Comparison of ENCODE assay signal across 8 cellular contexts in the genomic region with DNA sequence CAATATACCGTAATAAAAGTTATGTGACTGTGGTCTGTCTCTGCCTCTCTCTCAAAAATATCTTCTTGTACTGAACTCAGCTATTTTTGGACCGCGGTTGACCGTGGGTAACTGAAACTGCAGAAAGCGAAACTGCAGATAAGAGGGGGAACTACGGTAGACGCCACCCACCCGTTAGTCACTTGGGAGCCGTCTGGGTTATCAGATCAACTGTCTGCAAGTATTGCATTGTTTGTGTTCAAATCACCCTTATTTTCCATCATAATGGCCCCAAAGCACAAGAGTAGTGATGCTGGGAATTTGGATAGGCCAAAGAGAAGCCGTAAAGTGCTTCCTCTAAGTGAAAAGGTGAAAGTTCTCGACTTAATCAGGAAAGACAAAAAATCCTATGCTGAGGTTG.
A peak's percentile ranks its signal among the peaks of the same experiment; 100 is the strongest.
DNase-seq lines count a peak whose midpoint lies in the region; ATAC-seq and TF ChIP-seq lines count a peak whose summit lies in the region.
"Not testable (repeated sequence)": the region's sequence is repeated elsewhere in the genome, so short reads cannot be mapped to it uniquely, and the experiment has no call there.

No MANE protein-coding gene starts in this region.

- H3K9me3 ChIP-seq in endocrine pancreas (ENCODE audit: control insufficient read depth, low read length), result not testable (repeated sequence)

- not testable (repeated sequence) for H3K27me3 ChIP-seq in endocrine pancreas (ENCODE audit: control insufficient read depth, insufficient read depth, low read length)

- ATAC-seq in HG03196 (IDR thresholded peaks at IDR 0.05; ENCODE audit: unreplicated experiment), result peak; percentile 80

- not testable (repeated sequence) for H3K4me1 ChIP-seq in endocrine pancreas (ENCODE audit: control insufficient read depth, insufficient read depth, low read length)

- DNase-seq in DMS 273 (lab: John Stamatoyannopoulos, UW; ENCODE audit: unreplicated experiment) (peak; percentile 28), GM20000 (ENCODE audit: low spot score) (peak; percentile 70), RPMI8226 (peak; percentile 91), activated T-cell treated with anti-CD3 and anti-CD28 coated beads for 24 hours (ENCODE audit: low read depth) (peak; percentile 80), midbrain (lab: John Stamatoyannopoulos, UW) (peak; percentile 24)
- DNase-seq in stimulated activated CD8-positive, alpha-beta memory T cell treated with anti-CD3 and anti-CD28 coated beads, Interleukin-15, amount 100 ng/mL, for 48 hours (ENCODE audit: low read depth in 2 of 2), result peak; percentile 75 to 78

- not testable (repeated sequence) for TF ChIP-seq CTCF in GM20000 (IDR thresholded peaks at IDR 0.05; ENCODE audit: extremely low read depth, missing control alignments)

- peak overlapping the region; percentile 24 for H3K4me3 ChIP-seq in endocrine pancreas (ENCODE audit: control insufficient read depth, insufficient read depth, low read length)

- H3K9ac ChIP-seq in endocrine pancreas (ENCODE audit: control insufficient read depth, insufficient read depth, low read length), result not testable (repeated sequence)

- not testable (repeated sequence) for H3K36me3 ChIP-seq in endocrine pancreas (ENCODE audit: control insufficient read depth, insufficient read depth, low read length)

Comparison
In these comparisons a context has a peak if more than half of its experiments do, and no peak if none do; other contexts are left out.
1. Peak in every context shown above with its lines: DNase-seq, ATAC-seq and H3K4me3 ChIP-seq.
2. DNase-seq: peak in every context shown above with its lines; median percentile 91 in RPMI8226; 80 in activated T-cell treated with anti-CD3 and anti-CD28 coated beads for 24 hours; 76 in stimulated activated CD8-positive, alpha-beta memory T cell treated with anti-CD3 and anti-CD28 coated beads, Interleukin-15, amount 100 ng/mL, for 48 hours; 70 in GM20000; 28 in DMS 273; 24 in midbrain.